Comparison of ENCODE assay signal across 9 cellular contexts in the genomic region with DNA sequence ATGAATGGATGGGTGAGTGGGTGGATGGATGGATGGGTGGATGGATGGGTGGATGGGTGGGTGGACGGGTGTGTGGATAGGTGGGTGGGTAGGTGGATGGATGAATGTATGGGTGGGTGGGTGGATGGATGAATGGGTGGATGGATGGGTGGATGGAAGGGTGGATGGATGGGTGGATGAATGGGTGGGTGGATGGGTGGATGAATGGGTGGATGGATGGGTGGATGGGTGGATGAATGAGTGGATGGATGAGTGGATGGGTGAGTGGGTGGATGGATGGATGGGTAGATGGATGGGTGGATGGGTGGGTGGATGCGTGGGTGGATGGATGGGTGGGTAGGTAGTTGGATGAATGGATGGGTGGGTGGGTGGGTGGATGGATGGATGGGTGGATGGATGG. TPM values are rescaled to one million over a fixed set of nuclear protein-coding genes. Genes with fewer than 3 reads are reported as not detected.
"Had no signal": no experiment of that assay in that cellular context is flagged by ENCODE, and none has a peak within 500 bp of the region (broad histone marks: within the 10 kb centered on the region; RNA-seq: fewer than 3 reads in every experiment).

No MANE protein-coding gene starts in this region.

- H2AFZ ChIP-seq: GM23338 had no signal

- H3K9ac ChIP-seq: KMS-11 had no signal

- H3K4me3 ChIP-seq: GM23338 had no signal

- FAIRE-seq: H1, H54, HepG2 had no signal

- H3K9me3 Mint-ChIP-seq: GM23338, H9, HFFc6 had no signal

- H3K27ac ChIP-seq: KMS-11 had no signal

- H3K27ac Mint-ChIP-seq: GM23338, H9, HFFc6 had no signal

- DNase-seq: H9, HCEC 1CT, HFFc6, KBM-7 had no signal

- H3K4me3 Mint-ChIP-seq: GM23338, H9, HFFc6 had no signal

- ATAC-seq: GM23338, HepG2 had no signal

- H3K4me2 ChIP-seq: GM23338, KMS-11 had no signal

RNA-seq across cellular contexts. Expression of a gene that starts 13.2 kb away (rescaled TPM):
- total RNA-seq: HepG2, HFFc6 had no signal
